In the genomic region with DNA sequence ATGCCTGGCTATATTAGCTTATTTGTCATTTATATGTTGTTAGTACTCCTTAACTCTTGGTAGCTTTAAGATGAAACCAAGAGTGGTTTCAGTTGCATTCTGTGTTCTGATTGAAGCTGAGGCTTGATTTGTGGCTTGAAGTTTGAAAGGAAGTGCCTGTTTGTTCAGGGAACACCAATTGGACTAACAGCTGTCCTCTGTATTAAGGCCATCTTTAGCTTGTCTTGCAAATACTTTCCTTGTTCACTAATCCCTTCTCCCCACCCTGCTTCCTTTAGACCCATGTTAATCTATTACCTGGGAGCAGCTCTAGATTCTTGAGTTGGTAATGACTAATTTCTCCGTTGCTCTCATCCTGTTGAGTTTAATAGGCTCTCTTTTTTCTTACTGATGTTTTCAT, we compare ENCODE assay signal across 1 cellular context.
A peak's percentile ranks its signal among the peaks of the same experiment; 100 is the strongest.
TF ChIP-seq lines count a peak whose summit lies in the region.

No MANE protein-coding gene starts in this region.

TF ChIP-seq in HepG2, 621 proteins besides CTCF, POLR2A, EP300 and RAD21 (continued from another document):
- TF ChIP-seq, protein P1, sequence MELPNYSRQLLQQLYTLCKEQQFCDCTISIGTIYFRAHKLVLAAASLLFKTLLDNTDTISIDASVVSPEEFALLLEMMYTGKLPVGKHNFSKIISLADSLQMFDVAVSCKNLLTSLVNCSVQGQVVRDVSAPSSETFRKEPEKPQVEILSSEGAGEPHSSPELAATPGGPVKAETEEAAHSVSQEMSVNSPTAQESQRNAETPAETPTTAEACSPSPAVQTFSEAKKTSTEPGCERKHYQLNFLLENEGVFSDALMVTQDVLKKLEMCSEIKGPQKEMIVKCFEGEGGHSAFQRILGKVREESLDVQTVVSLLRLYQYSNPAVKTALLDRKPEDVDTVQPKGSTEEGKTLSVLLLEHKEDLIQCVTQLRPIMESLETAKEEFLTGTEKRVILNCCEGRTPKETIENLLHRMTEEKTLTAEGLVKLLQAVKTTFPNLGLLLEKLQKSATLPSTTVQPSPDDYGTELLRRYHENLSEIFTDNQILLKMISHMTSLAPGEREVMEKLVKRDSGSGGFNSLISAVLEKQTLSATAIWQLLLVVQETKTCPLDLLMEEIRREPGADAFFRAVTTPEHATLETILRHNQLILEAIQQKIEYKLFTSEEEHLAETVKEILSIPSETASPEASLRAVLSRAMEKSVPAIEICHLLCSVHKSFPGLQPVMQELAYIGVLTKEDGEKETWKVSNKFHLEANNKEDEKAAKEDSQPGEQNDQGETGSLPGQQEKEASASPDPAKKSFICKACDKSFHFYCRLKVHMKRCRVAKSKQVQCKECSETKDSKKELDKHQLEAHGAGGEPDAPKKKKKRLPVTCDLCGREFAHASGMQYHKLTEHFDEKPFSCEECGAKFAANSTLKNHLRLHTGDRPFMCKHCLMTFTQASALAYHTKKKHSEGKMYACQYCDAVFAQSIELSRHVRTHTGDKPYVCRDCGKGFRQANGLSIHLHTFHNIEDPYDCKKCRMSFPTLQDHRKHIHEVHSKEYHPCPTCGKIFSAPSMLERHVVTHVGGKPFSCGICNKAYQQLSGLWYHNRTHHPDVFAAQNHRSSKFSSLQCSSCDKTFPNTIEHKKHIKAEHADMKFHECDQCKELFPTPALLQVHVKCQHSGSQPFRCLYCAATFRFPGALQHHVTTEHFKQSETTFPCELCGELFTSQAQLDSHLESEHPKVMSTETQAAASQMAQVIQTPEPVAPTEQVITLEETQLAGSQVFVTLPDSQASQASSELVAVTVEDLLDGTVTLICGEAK (IDR thresholded peaks at IDR 0.05): no peak
- TF ChIP-seq, protein P1 (CRISPR knock-in tag; IDR thresholded peaks at IDR 0.05): no peak
- no peak for TF ChIP-seq ZBTB7B (CRISPR knock-in tag; IDR thresholded peaks at IDR 0.05)
- no peak for TF ChIP-seq RCOR2 (CRISPR knock-in tag; IDR thresholded peaks at IDR 0.05)
- no peak for TF ChIP-seq YEATS2 (CRISPR knock-in tag; IDR thresholded peaks at IDR 0.05; ENCODE audit: borderline replicate concordance)
- TF ChIP-seq ZBTB42 (CRISPR knock-in tag; IDR thresholded peaks at IDR 0.05): no peak
- TF ChIP-seq ESRRA (CRISPR knock-in tag; IDR thresholded peaks at IDR 0.05; ENCODE audit: low read depth): no peak
- no peak for TF ChIP-seq ISX (CRISPR knock-in tag; conservative IDR thresholded peaks at IDR 0.05)
- no peak for TF ChIP-seq HES4 (CRISPR knock-in tag; IDR thresholded peaks at IDR 0.05; ENCODE audit: borderline replicate concordance)
- no peak for TF ChIP-seq RORA (CRISPR knock-in tag; IDR thresholded peaks at IDR 0.05)
- no peak for TF ChIP-seq POLR2G (IDR thresholded peaks at IDR 0.05; ENCODE audit: low read depth, low read length)
- TF ChIP-seq EHMT2 (IDR thresholded peaks at IDR 0.05; ENCODE audit: borderline replicate concordance, low read depth, low read length): no peak
- no peak for TF ChIP-seq FOXP1 (IDR thresholded peaks at IDR 0.05)
- TF ChIP-seq FOXP1 (CRISPR knock-in tag; IDR thresholded peaks at IDR 0.05): no peak
- TF ChIP-seq, protein P2, sequence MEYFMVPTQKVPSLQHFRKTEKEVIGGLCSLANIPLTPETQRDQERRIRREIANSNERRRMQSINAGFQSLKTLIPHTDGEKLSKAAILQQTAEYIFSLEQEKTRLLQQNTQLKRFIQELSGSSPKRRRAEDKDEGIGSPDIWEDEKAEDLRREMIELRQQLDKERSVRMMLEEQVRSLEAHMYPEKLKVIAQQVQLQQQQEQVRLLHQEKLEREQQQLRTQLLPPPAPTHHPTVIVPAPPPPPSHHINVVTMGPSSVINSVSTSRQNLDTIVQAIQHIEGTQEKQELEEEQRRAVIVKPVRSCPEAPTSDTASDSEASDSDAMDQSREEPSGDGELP (IDR thresholded peaks at IDR 0.05; ENCODE audit: borderline replicate concordance, low read depth): peak; percentile 75
- no peak for TF ChIP-seq FOXK2 (IDR thresholded peaks at IDR 0.05)
- no peak for TF ChIP-seq SIN3B (IDR thresholded peaks at IDR 0.05; ENCODE audit: low read length)
- TF ChIP-seq DNMT1 (CRISPR knock-in tag; IDR thresholded peaks at IDR 0.05): no peak
- TF ChIP-seq SNAPC2 (CRISPR knock-in tag; IDR thresholded peaks at IDR 0.05): no peak
- TF ChIP-seq SAFB2 (CRISPR knock-in tag; IDR thresholded peaks at IDR 0.05; ENCODE audit: borderline replicate concordance, low read depth): no peak
- TF ChIP-seq ZNF460 (CRISPR knock-in tag; IDR thresholded peaks at IDR 0.05; ENCODE audit: borderline replicate concordance): no peak
- TF ChIP-seq ZNF326 (CRISPR knock-in tag; IDR thresholded peaks at IDR 0.05; ENCODE audit: borderline replicate concordance): no peak
- no peak for TF ChIP-seq ZNF333 (CRISPR knock-in tag; IDR thresholded peaks at IDR 0.05; ENCODE audit: borderline replicate concordance)
- no peak for TF ChIP-seq BHLHE40 (IDR thresholded peaks at IDR 0.05; ENCODE audit: low read length)
- TF ChIP-seq, protein P3, sequence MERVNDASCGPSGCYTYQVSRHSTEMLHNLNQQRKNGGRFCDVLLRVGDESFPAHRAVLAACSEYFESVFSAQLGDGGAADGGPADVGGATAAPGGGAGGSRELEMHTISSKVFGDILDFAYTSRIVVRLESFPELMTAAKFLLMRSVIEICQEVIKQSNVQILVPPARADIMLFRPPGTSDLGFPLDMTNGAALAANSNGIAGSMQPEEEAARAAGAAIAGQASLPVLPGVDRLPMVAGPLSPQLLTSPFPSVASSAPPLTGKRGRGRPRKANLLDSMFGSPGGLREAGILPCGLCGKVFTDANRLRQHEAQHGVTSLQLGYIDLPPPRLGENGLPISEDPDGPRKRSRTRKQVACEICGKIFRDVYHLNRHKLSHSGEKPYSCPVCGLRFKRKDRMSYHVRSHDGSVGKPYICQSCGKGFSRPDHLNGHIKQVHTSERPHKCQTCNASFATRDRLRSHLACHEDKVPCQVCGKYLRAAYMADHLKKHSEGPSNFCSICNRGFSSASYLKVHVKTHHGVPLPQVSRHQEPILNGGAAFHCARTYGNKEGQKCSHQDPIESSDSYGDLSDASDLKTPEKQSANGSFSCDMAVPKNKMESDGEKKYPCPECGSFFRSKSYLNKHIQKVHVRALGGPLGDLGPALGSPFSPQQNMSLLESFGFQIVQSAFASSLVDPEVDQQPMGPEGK (CRISPR knock-in tag; IDR thresholded peaks at IDR 0.05): 0 out of 2 replicates have a peak, but pooled peaks have one; percentile 9
- TF ChIP-seq ZZZ3 (CRISPR knock-in tag; IDR thresholded peaks at IDR 0.05; ENCODE audit: borderline replicate concordance): no peak
- TF ChIP-seq ZBTB7A (CRISPR knock-in tag; IDR thresholded peaks at IDR 0.05): no peak
- TF ChIP-seq ZNF766 (CRISPR knock-in tag; IDR thresholded peaks at IDR 0.05; ENCODE audit: borderline replicate concordance): no peak
- no peak for TF ChIP-seq GATAD2A (CRISPR knock-in tag; IDR thresholded peaks at IDR 0.05)
- TF ChIP-seq ZNF816 (CRISPR knock-in tag; IDR thresholded peaks at IDR 0.05; ENCODE audit: borderline replicate concordance): no peak
- no peak for TF ChIP-seq GABPA (IDR thresholded peaks at IDR 0.05; ENCODE audit: low read depth, low read length)
- TF ChIP-seq GABPA (CRISPR knock-in tag; IDR thresholded peaks at IDR 0.05; ENCODE audit: low read depth): no peak
- no peak for TF ChIP-seq NR2F1 (CRISPR knock-in tag; IDR thresholded peaks at IDR 0.05)
- TF ChIP-seq ZC3H4 (CRISPR knock-in tag; IDR thresholded peaks at IDR 0.05; ENCODE audit: borderline replicate concordance): no peak
- TF ChIP-seq TBX3 (IDR thresholded peaks at IDR 0.05; ENCODE audit: borderline replicate concordance): no peak
- TF ChIP-seq REXO4 (CRISPR knock-in tag; IDR thresholded peaks at IDR 0.05; ENCODE audit: borderline replicate concordance): no peak
- TF ChIP-seq TGIF2 (CRISPR knock-in tag; IDR thresholded peaks at IDR 0.05): no peak
- TF ChIP-seq ZFAT (CRISPR knock-in tag; conservative IDR thresholded peaks at IDR 0.05): no peak
- TF ChIP-seq FOXJ3 (CRISPR knock-in tag; IDR thresholded peaks at IDR 0.05; ENCODE audit: borderline replicate concordance): no peak
- no peak for TF ChIP-seq ZNF7 (CRISPR knock-in tag; IDR thresholded peaks at IDR 0.05)
